In genomic region chr7:128243273-128243672, GRCh38 we compare ENCODE assay signal across 8 cellular contexts. TPM values are rescaled to one million over a fixed set of nuclear protein-coding genes. Genes with fewer than 3 reads are reported as not detected.
"Had no signal": no experiment of that assay in that cellular context is flagged by ENCODE, and none has a peak within 500 bp of the region (broad histone marks: within the 10 kb centered on the region; RNA-seq: fewer than 3 reads in every experiment).

No MANE protein-coding gene starts in this region.

- H3K4me3 ChIP-seq: GM23338, HAP-1 had no signal

- H3K36me3 Mint-ChIP-seq: IgD-negative memory B cell had no signal

- DNase-seq: HFFc6 had no signal

- H3K27ac Mint-ChIP-seq: GM23338, HFFc6 had no signal

- H3K36me3 ChIP-seq: HAP-1 had no signal

- H3K4me1 Mint-ChIP-seq: IgD-negative memory B cell had no signal

- H3K4me3 Mint-ChIP-seq: GM23338, HFFc6, IgD-negative memory B cell had no signal

- H3K9me3 ChIP-seq: HAP-1 had no signal

- H3K4me1 ChIP-seq: HAP-1 had no signal

- H3K27ac ChIP-seq: HL-60 had no signal

RNA-seq across cellular contexts. Expression of gene LEP, which starts 2.2 kb away (rescaled TPM):
- total RNA-seq: GM23338, H1, HepG2, HFFc6, HT1080 had no signal
